9 cellular contexts compared by ENCODE assay signal in genomic region chr11:77557553-77557952, GRCh38. TPM values are rescaled to one million over a fixed set of nuclear protein-coding genes. Genes with fewer than 3 reads are reported as not detected.
A peak's percentile ranks its signal among the peaks of the same experiment; 100 is the strongest.
DNase-seq lines count a peak whose midpoint lies in the region; ATAC-seq and TF ChIP-seq lines count a peak whose summit lies in the region.
"Had no signal": no experiment of that assay in that cellular context is flagged by ENCODE, and none has a peak within 500 bp of the region (broad histone marks: within the 10 kb centered on the region; RNA-seq: fewer than 3 reads in every experiment).

No MANE protein-coding gene starts in this region.

- H4K20me1 ChIP-seq in hepatocyte (ENCODE audit: insufficient read depth, poor library complexity, severe bottlenecking), result no peaks in the 10 kb centered on the region

- no peak for TF ChIP-seq POLR2A in NB4 (IDR thresholded peaks at IDR 0.05; ENCODE audit: extremely low read depth, insufficient read length)

- H3K27me3 ChIP-seq in hepatocyte, result no peaks in the 10 kb centered on the region

- H3K9me2 ChIP-seq in hepatocyte (replicated peaks; ENCODE audit: insufficient read depth), result no peaks in the 10 kb centered on the region

- no peak overlapping the region for H3K4me3 Mint-ChIP-seq in nephron progenitor cell

- H3K36me3 Mint-ChIP-seq in nephron progenitor cell (ENCODE audit: low read depth), result no peaks in the 10 kb centered on the region

- ATAC-seq in GM19351 (IDR thresholded peaks at IDR 0.05; ENCODE audit: unreplicated experiment), result no peak

- no peak overlapping the region for H2AFZ ChIP-seq in hepatocyte

- no peaks in the 10 kb centered on the region for H3K27me3 Mint-ChIP-seq in nephron progenitor cell (ENCODE audit: low read depth, poor library complexity)

- TF ChIP-seq CTCF in NB4 (IDR thresholded peaks at IDR 0.05; ENCODE audit: low read depth, low read length) (peak; percentile 44), astrocyte of the spinal cord (IDR thresholded peaks at IDR 0.05; ENCODE audit: low read depth, low read length) (peak; percentile 33), nephron progenitor cell (IDR thresholded peaks at IDR 0.05) (peak; percentile 32), hepatocyte (IDR thresholded peaks at IDR 0.05; ENCODE audit: poor library complexity) (no peak)

- no peak overlapping the region for H3K27ac ChIP-seq in hepatocyte

- peaks cover 4% of the 10 kb centered on the region for H3K9me3 Mint-ChIP-seq in nephron progenitor cell

- no peaks in the 10 kb centered on the region for H3K4me1 Mint-ChIP-seq in nephron progenitor cell

- H3K4me1 ChIP-seq in hepatocyte (ENCODE audit: insufficient read depth), result peaks cover 3% of the 10 kb centered on the region

- no peaks in the 10 kb centered on the region for H3K36me3 ChIP-seq in hepatocyte (replicated peaks; ENCODE audit: insufficient read depth, low read depth)

- no peaks in the 10 kb centered on the region for H3K9me3 ChIP-seq in hepatocyte (ENCODE audit: low read depth)

- H3K4me2 ChIP-seq in hepatocyte, result no peak overlapping the region

- 73% methylated on average over 5 of the region's 5 CpGs for WGBS in hepatocyte (ENCODE audit: low lambda C conversion rate, missing lambda C conversion rate)

- DNase-seq in DMS79 treated with DMSO at 0.1 percent for 48 hours (lab: John Stamatoyannopoulos, UW), result peak; percentile 8
- DNase-seq in DMS79 (lab: John Stamatoyannopoulos, UW), result no peak
- DNase-seq in NB4 (ENCODE audit: low read depth), result peak; percentile 52
- peak; percentile 19 for DNase-seq in astrocyte of the spinal cord (ENCODE audit: low read depth, low spot score)
- DNase-seq in nephron progenitor cell, result no peak
- DNase-seq in hepatocyte (ENCODE audit: low spot score), result no peak
- DNase-seq in activated naive CD4-positive, alpha-beta T cell (lab: John Stamatoyannopoulos, UW), result no peak
- DNase-seq: activated naive CD4-positive, alpha-beta T cell treated with Interleukin-2 at 50 U/mL for 16 hours had no signal

- H3K4me3 ChIP-seq in NB4 (ENCODE audit: low read depth, low read length) (no peak overlapping the region), astrocyte of the spinal cord (ENCODE audit: low read depth, low read length) (no peak overlapping the region), hepatocyte (no peak overlapping the region)

- no peak overlapping the region for H3K27ac Mint-ChIP-seq in nephron progenitor cell

- H3K79me2 ChIP-seq in hepatocyte, result no peaks in the 10 kb centered on the region

- in situ Hi-C loops in astrocyte of the spinal cord (cut with HindIII; ENCODE audit: low sequenced_read_pairs), result no loop called here

RNA-seq across cellular contexts. Expression of gene AQP11, which starts 32.2 kb away (rescaled TPM):
- 6.6 and 11.7 TPM in 2 replicates for total RNA-seq in hepatocyte
- 9.3 and 13.5 TPM in 2 replicates for polyA plus RNA-seq in hepatocyte

Comparison
In these comparisons a context has a peak if more than half of its experiments do, and no peak if none do; other contexts are left out.
1. DNase-seq: peak in DMS79 treated with DMSO at 0.1 percent for 48 hours (single experiment), NB4 (single experiment) and astrocyte of the spinal cord (single experiment); none in DMS79 (single experiment), nephron progenitor cell (single experiment), hepatocyte (single experiment) and activated naive CD4-positive, alpha-beta T cell (0 of 4).